Comparison of ENCODE assay signal across 12 cellular contexts in the genomic region with DNA sequence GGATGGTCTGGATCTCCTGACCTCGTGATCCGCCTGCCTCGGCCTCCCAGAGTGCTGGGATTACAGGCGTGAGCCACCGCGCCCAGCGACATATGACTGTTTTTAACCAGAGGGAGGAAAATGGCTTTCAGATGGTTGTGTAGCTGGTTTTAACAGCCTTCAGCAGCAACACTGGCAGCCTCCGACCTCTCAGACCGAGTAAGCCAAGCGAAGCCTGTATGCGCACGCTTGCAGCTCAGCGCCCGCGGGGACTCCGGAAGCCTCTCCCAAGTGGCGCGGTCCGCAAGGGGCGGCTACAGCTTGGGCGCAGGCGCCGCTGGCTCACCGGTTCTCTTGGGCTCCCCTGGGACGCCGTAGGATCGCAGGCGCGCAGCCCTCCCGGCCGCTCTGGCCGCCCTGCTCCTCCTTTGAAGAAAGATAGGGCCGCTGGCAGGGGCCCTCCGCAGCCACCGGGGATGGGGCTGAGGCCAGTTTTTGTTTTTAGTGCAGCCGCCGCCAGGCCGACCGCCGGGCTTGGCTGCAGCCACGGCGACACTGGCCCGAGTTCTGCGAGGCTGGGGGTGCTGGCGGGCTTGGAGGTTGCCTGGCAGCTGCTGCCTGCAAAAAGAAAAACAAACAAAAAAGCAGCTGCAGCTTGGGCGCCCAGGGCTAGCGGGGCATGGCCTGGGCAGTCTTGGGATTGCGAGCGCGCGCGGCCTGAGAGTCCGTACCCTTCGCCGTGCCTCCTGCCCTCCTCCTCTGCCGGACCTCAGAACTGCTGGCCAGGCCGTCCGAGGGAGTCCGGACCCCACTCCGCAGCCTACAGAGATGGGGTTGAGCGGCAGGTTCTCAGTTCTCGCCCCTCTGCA. TPM values are rescaled to one million over a fixed set of nuclear protein-coding genes. Genes with fewer than 3 reads are reported as not detected.
"Had no signal": no experiment of that assay in that cellular context is flagged by ENCODE, and none has a peak within 500 bp of the region (broad histone marks: within the 10 kb centered on the region; RNA-seq: fewer than 3 reads in every experiment).

No MANE protein-coding gene starts in this region.

RNA-seq across cellular contexts. Expression of a gene that starts 39.9 kb away (rescaled TPM):
- total RNA-seq: activated B cell treated with CpG ODN at 0.5 μM for 24 hours; activated CD4-positive, alpha-beta memory T cell treated with anti-CD3 and anti-CD28 coated beads for 36 hours; activated naive CD4-positive, alpha-beta T cell treated with anti-CD3 and anti-CD28 coated beads for 36 hours; activated naive CD4-positive, alpha-beta T cell treated with anti-CD3 and anti-CD28 coated beads, Interleukin-2, amount 50 U/mL, for 72 hours; activated T-cell treated with anti-CD3 and anti-CD28 coated beads, Interleukin-2, amount 50 U/mL, for 4 hours; activated T-helper 1 cell treated with anti-CD3 and anti-CD28 coated beads, Interleukin-12 subunit alpha, Interleukin-12 subunit beta, Interleukin-2, Interleukin-4 antibody, amounts not matched to agents 30 ng/mL and 10 ng/mL and 1 ng/mL, durations not matched to agents 14 hours and 24 hours and 36 hours; adrenal gland; bronchial epithelial cell; LHCN-M2; NCI-H460; Peyer's patch; SK-MEL-5 had no signal
- polyA plus RNA-seq: adrenal gland had no signal
